In genomic region chr13:68897331-68897730, GRCh38 we compare ENCODE assay signal across 25 cellular contexts.
"Had no signal": no experiment of that assay in that cellular context is flagged by ENCODE, and none has a peak within 500 bp of the region (broad histone marks: within the 10 kb centered on the region; RNA-seq: fewer than 3 reads in every experiment).

No MANE protein-coding gene starts in this region.

- DNase-seq: activated CD4-positive, alpha-beta T cell treated with anti-CD3 and anti-CD28 coated beads for 36 hours; activated CD4-positive, alpha-beta T cell treated with anti-CD3 and anti-CD28 coated beads, Interleukin-2, amount 50 U/mL, for 4 hours; activated CD8-positive, alpha-beta memory T cell treated with anti-CD3 and anti-CD28 coated beads for 24 hours; activated effector memory CD4-positive, alpha-beta T cell treated with Interleukin-2 at 50 U/mL for 16 hours; activated naive CD4-positive, alpha-beta T cell treated with anti-CD3 and anti-CD28 coated beads, Interleukin-2, amount 10 ng/mL, durations not matched to agents 7 days and 5 days; activated T-cell treated with anti-CD3 and anti-CD28 coated beads, Interleukin-2, amount 50 U/mL, for 48 hours; amygdala; head of caudate nucleus; immature natural killer cell; left ventricle myocardium inferior; naive thymus-derived CD8-positive, alpha-beta T cell; ovary; spleen; stimulated activated CD4-positive, alpha-beta T cell treated with anti-CD3 and anti-CD28 coated beads, Interleukin-4, amount 100 ng/mL, for 1 hour; stimulated activated naive CD4-positive, alpha-beta T cell treated with Interleukin-2 at 50 U/mL for 16 hours; T-helper 9 cell had no signal

- H3K36me3 ChIP-seq: gastroesophageal sphincter, left ventricle myocardium inferior, neutrophil, ovary, prostate gland, spleen, thoracic aorta, vagina had no signal

- H3K36me3 Mint-ChIP-seq: activated naive CD4-positive, alpha-beta T cell treated with anti-CD3 and anti-CD28 coated beads, Interleukin-2, amount 10 ng/mL, durations not matched to agents 7 days and 5 days; immature natural killer cell; naive thymus-derived CD8-positive, alpha-beta T cell; type B pancreatic cell had no signal

- H3K27ac ChIP-seq: coronary artery, epithelial cell of prostate, gastroesophageal sphincter, left ventricle myocardium inferior, neutrophil, ovary, prostate gland, spleen, thoracic aorta, vagina had no signal

- H3K4me3 Mint-ChIP-seq: activated CD4-positive, alpha-beta T cell treated with anti-CD3 and anti-CD28 coated beads for 36 hours; activated naive CD4-positive, alpha-beta T cell treated with anti-CD3 and anti-CD28 coated beads, Interleukin-2, amount 10 ng/mL, durations not matched to agents 7 days and 5 days; immature natural killer cell; mesothelial cell of epicardium; naive thymus-derived CD8-positive, alpha-beta T cell; type B pancreatic cell had no signal

- H3K4me3 ChIP-seq: coronary artery, gastroesophageal sphincter, left ventricle myocardium inferior, ovary, prostate gland, spleen, thoracic aorta, vagina had no signal

- H3K27me3 Mint-ChIP-seq: activated CD4-positive, alpha-beta T cell treated with anti-CD3 and anti-CD28 coated beads for 36 hours; activated naive CD4-positive, alpha-beta T cell treated with anti-CD3 and anti-CD28 coated beads, Interleukin-2, amount 10 ng/mL, durations not matched to agents 7 days and 5 days; naive thymus-derived CD8-positive, alpha-beta T cell; type B pancreatic cell had no signal

- H3K9me3 ChIP-seq: gastroesophageal sphincter, neutrophil, ovary, prostate gland, thoracic aorta, vagina had no signal

- H3K4me1 Mint-ChIP-seq: activated CD4-positive, alpha-beta T cell treated with anti-CD3 and anti-CD28 coated beads for 36 hours; activated naive CD4-positive, alpha-beta T cell treated with anti-CD3 and anti-CD28 coated beads, Interleukin-2, amount 10 ng/mL, durations not matched to agents 7 days and 5 days; immature natural killer cell; naive thymus-derived CD8-positive, alpha-beta T cell had no signal

- H3K9me3 Mint-ChIP-seq: type B pancreatic cell had no signal

- H3K27ac Mint-ChIP-seq: activated CD4-positive, alpha-beta T cell treated with anti-CD3 and anti-CD28 coated beads for 36 hours; activated naive CD4-positive, alpha-beta T cell treated with anti-CD3 and anti-CD28 coated beads, Interleukin-2, amount 10 ng/mL, durations not matched to agents 7 days and 5 days; immature natural killer cell; mesothelial cell of epicardium; naive thymus-derived CD8-positive, alpha-beta T cell; type B pancreatic cell had no signal

- H3K27me3 ChIP-seq: gastroesophageal sphincter, neutrophil, ovary, spleen, vagina had no signal

- H3K4me1 ChIP-seq: gastroesophageal sphincter, left ventricle myocardium inferior, prostate gland, spleen, vagina had no signal

- ATAC-seq: activated CD4-positive, alpha-beta T cell treated with anti-CD3 and anti-CD28 coated beads for 36 hours; gastroesophageal sphincter; naive thymus-derived CD8-positive, alpha-beta T cell had no signal
